Comparison of ENCODE assay signal across 20 cellular contexts in the genomic region with DNA sequence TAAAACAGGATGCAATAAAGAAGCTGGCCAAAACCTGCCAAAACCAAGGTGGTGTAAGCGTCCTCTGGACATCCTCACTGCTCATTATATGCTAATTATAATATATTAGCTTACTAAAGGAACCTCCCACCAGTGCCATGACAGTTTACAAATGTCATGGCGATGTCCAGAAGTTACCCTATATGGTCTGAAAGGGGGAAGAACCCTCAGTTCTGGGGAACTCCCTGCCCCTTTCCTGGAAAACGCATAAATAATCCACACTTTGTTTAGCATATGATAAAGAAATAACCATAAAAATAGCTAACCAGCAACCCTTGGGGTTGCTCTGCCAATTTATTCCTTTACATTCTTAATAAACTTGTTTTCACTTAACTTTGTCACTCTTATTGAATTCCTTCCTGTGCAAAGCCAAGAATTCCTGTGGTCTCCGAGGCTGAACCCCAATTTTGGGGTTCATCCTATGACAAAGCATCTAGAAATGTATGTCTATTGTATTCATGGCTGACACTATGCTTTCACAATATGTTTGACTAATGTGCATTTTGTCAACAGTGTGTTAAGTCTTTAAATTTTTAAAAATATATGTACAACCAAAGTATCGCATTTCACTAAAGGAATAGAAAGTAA. TPM values are rescaled to one million over a fixed set of nuclear protein-coding genes. Genes with fewer than 3 reads are reported as not detected.
DNase-seq lines count a peak whose midpoint lies in the region; ATAC-seq and TF ChIP-seq lines count a peak whose summit lies in the region.
"Had no signal": no experiment of that assay in that cellular context is flagged by ENCODE, and none has a peak within 500 bp of the region (broad histone marks: within the 10 kb centered on the region; RNA-seq: fewer than 3 reads in every experiment).

No MANE protein-coding gene starts in this region.

- peaks cover 42% of the 10 kb centered on the region for H3K4me1 ChIP-seq in GM23248 (ENCODE audit: insufficient read depth)
- peaks cover 38% of the 10 kb centered on the region for H3K4me1 ChIP-seq in RWPE2 (ENCODE audit: insufficient read depth, poor library complexity, severe bottlenecking)
- H3K4me1 ChIP-seq in osteoblast (ENCODE audit: insufficient read depth, low read length), result peaks cover 25% of the 10 kb centered on the region
- H3K4me1 ChIP-seq in heart right ventricle, result peaks cover 0 to 37% (median 13%) of the 10 kb centered on the region in 9 donors

- H3K27me3 ChIP-seq in GM23248 (replicated peaks; ENCODE audit: insufficient read depth), result no peaks in the 10 kb centered on the region
- no peaks in the 10 kb centered on the region for H3K27me3 ChIP-seq in RWPE2 (ENCODE audit: insufficient read depth, poor library complexity, severe bottlenecking)
- H3K27me3 ChIP-seq in osteoblast (ENCODE audit: insufficient read depth, low read length), result no peaks in the 10 kb centered on the region
- H3K27me3 ChIP-seq in heart right ventricle, result no peaks in the 10 kb centered on the region

- H3K4me3 ChIP-seq in GM23248 (0 out of 2 replicates have a peak overlapping the region, but pooled peaks have one; percentile 7), RWPE2 (ENCODE audit: severe bottlenecking) (no peak overlapping the region), epithelial cell of esophagus (ENCODE audit: low read length) (no peak overlapping the region), osteoblast (ENCODE audit: insufficient read depth, low read length) (no peak overlapping the region), heart right ventricle (no peak overlapping the region)

- in situ Hi-C loops in GM23248 (cut with MboI), result no loop called here

- DNase-seq in GM23248, result peak; percentile 84
- DNase-seq in RWPE2 (ENCODE audit: low spot score), result no peak
- peak; percentile 82 for DNase-seq in epithelial cell of esophagus (ENCODE audit: low read depth)
- DNase-seq in osteoblast (ENCODE audit: insufficient read length, low spot score, missing footprints), result no peak
- no peak for DNase-seq in NOMO-1 treated with dmso at 0.1 percent for 144 hours (lab: John Stamatoyannopoulos, UW; ENCODE audit: unreplicated experiment)
- DNase-seq in heart right ventricle, result no peak
- DNase-seq in OCI-M2 (lab: John Stamatoyannopoulos, UW; ENCODE audit: unreplicated experiment), result no peak
- DNase-seq: activated CD4-positive, alpha-beta memory T cell treated with anti-CD3 and anti-CD28 coated beads, Interleukin-2, amount 10 ng/mL, durations not matched to agents 7 days and 5 days; activated effector memory CD4-positive, alpha-beta T cell treated with anti-CD3 and anti-CD28 coated beads, Interleukin-2, amount 50 U/mL, for 16 hours; CD8-positive, alpha-beta memory T cell; dermis blood vessel endothelial cell; DMS53; MM.1S; NCI-H1436 treated with DMSO at 0.1 percent for 48 hours; NCI-H524 treated with DMSO at 0.1 percent for 48 hours; small intestine; stimulated activated naive CD4-positive, alpha-beta T cell; T1000 had no signal

- no peak overlapping the region for H3K9ac ChIP-seq in GM23248

- peaks cover 1% of the 10 kb centered on the region; the same call in 1 of the 2 replicates for H3K9me2 ChIP-seq in GM23248 (ENCODE audit: insufficient read depth)

- intact Hi-C loops in heart right ventricle (cut with DNase I), result no loop called here

- peak overlapping the region; percentile 52 for H3K4me2 ChIP-seq in GM23248 (ENCODE audit: unreplicated experiment)
- peak overlapping the region; percentile 10 for H3K4me2 ChIP-seq in osteoblast (ENCODE audit: insufficient read depth, low read length)

- H3K79me2 ChIP-seq in GM23248 (ENCODE audit: insufficient read depth) (peaks cover 88% of the 10 kb centered on the region), osteoblast (ENCODE audit: insufficient read depth, low read length) (peaks cover 64% of the 10 kb centered on the region)

- H4K20me1 ChIP-seq in GM23248 (ENCODE audit: insufficient read depth) (peaks cover 11% of the 10 kb centered on the region; the same call in 1 of the 2 replicates), osteoblast (ENCODE audit: insufficient read depth, low read length) (peaks cover 11% of the 10 kb centered on the region)

- no peaks in the 10 kb centered on the region for H3K9me3 ChIP-seq in GM23248 (ENCODE audit: low read depth)
- no peaks in the 10 kb centered on the region for H3K9me3 ChIP-seq in RWPE2 (ENCODE audit: severe bottlenecking)
- H3K9me3 ChIP-seq in osteoblast (ENCODE audit: low read depth, low read length), result no peaks in the 10 kb centered on the region
- H3K9me3 ChIP-seq in heart right ventricle, result no peaks in the 10 kb centered on the region

- WGBS in GM23248 (ENCODE audit: low coverage in 1 of 2, low lambda C conversion rate in 2 of 2, missing lambda C conversion rate in 2 of 2), 2 experiments, result 66 to 73% methylated on average over 5 of the region's 5 CpGs
- 90 to 92% methylated on average over 5 of the region's 5 CpGs for WGBS in heart right ventricle, 2 donors

- no peak overlapping the region for H2AFZ ChIP-seq in GM23248
- H2AFZ ChIP-seq in osteoblast (ENCODE audit: low read length), result no peak overlapping the region

- peak overlapping the region; percentile 66 for H3K27ac ChIP-seq in GM23248
- H3K27ac ChIP-seq in RWPE2 (ENCODE audit: poor library complexity, severe bottlenecking), result peak overlapping the region; percentile 92
- peak overlapping the region; percentile 21 for H3K27ac ChIP-seq in osteoblast (ENCODE audit: low read depth, low read length)
- H3K27ac ChIP-seq in heart right ventricle, result no peak overlapping the region
- H3K27ac ChIP-seq: HL-60 had no signal

- H3K36me3 ChIP-seq in GM23248 (ENCODE audit: low read depth), result no peaks in the 10 kb centered on the region
- H3K36me3 ChIP-seq in RWPE2 (ENCODE audit: low read depth), result peaks cover 3% of the 10 kb centered on the region; the same call in 1 of the 2 replicates
- no peaks in the 10 kb centered on the region for H3K36me3 ChIP-seq in osteoblast (ENCODE audit: insufficient read depth, low read length)
- H3K36me3 ChIP-seq in heart right ventricle, result no peaks in the 10 kb centered on the region

- peaks cover 34% of the 10 kb centered on the region for H3F3A ChIP-seq in GM23248 (ENCODE audit: insufficient read depth)

- peak; percentile 88 for ATAC-seq in RWPE2 (ENCODE audit: low read depth)
- ATAC-seq in GM21619 (IDR thresholded peaks at IDR 0.05; ENCODE audit: unreplicated experiment), result no peak
- ATAC-seq in heart right ventricle, result no peak

- TF ChIP-seq CTCF in RWPE2 (IDR thresholded peaks at IDR 0.05; ENCODE audit: poor library complexity, severe bottlenecking) (no peak), epithelial cell of esophagus (IDR thresholded peaks at IDR 0.05; ENCODE audit: insufficient read depth, low read depth, low read length, missing control alignments) (no peak), osteoblast (IDR thresholded peaks at IDR 0.05; ENCODE audit: extremely low read depth, low read depth, low read length) (no peak), heart right ventricle (IDR thresholded peaks at IDR 0.05) (no peak)

RNA-seq across cellular contexts. Expression of a gene that starts 25.2 kb away (rescaled TPM):
- 58.6 and 59.2 TPM in 2 replicates for total RNA-seq in GM23248 (2014; rRNA removed; shearing (Covaris generic))
- polyA plus RNA-seq in GM23248 (2016; fragmentation: Nextera tagmentation; extraction: Ambion mirVana) (14.4 and 14.9 TPM in 2 replicates), heart right ventricle (10 to 100 TPM in 1 of 2 donors, 1 to 10 TPM in 1; 6.0 to 16.8 TPM)
- total RNA-seq in osteoblast (56.1 and 96.9 TPM in 2 replicates), heart right ventricle (10 to 100 TPM; 13.6 to 41.0 (median 23.3) TPM)

RNA-seq across cellular contexts. Expression of a gene that starts 59.2 kb away (rescaled TPM):
- 47.0 and 51.1 TPM in 2 replicates for total RNA-seq in GM23248 (2014; rRNA removed; shearing (Covaris generic))
- polyA plus RNA-seq in GM23248 (2016; fragmentation: Nextera tagmentation; extraction: Ambion mirVana) (43.0 and 45.1 TPM in 2 replicates), heart right ventricle (1 to 10 TPM; 3.4 to 5.9 TPM)
- total RNA-seq in osteoblast (61.0 and 69.5 TPM in 2 replicates), heart right ventricle (10 to 100 TPM; 13.9 to 22.3 (median 17.6) TPM)

Comparison
In these comparisons a context has a peak if more than half of its experiments do, and no peak if none do; other contexts are left out.
1. DNase-seq: peak in GM23248 (single experiment) and epithelial cell of esophagus (single experiment); none in RWPE2 (single experiment), osteoblast (single experiment), NOMO-1 treated with dmso at 0.1 percent for 144 hours (single experiment), heart right ventricle (0 of 2) and OCI-M2 (single experiment).
2. H3K27ac ChIP-seq: peak in GM23248 (single experiment), RWPE2 (single experiment) and osteoblast (single experiment); none in heart right ventricle (0 of 10).